In the genomic region with DNA sequence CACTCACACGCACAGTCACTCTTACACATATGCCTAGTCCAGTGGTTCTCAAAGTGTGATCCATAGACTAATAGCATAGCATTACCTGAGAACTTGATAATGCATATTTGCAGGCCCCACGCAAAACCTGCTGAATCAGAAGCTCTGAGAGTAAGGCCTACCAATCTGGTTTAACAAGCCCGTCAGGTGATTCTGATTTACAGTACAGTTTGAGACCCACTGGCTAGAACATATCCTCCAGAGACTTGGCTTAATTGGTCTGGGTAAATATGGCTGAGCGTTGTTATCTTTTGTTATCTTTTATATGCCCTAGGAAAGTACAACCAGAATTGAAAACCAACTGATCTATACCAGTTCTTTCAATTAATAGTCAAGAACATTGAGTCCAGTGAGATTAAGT, we compare ENCODE assay signal across 27 cellular contexts. TPM values are rescaled to one million over a fixed set of nuclear protein-coding genes. Genes with fewer than 3 reads are reported as not detected.
A peak's percentile ranks its signal among the peaks of the same experiment; 100 is the strongest.
DNase-seq lines count a peak whose midpoint lies in the region; FAIRE-seq and TF ChIP-seq lines count a peak whose summit lies in the region.
"Had no signal": no experiment of that assay in that cellular context is flagged by ENCODE, and none has a peak within 500 bp of the region (broad histone marks: within the 10 kb centered on the region; RNA-seq: fewer than 3 reads in every experiment).

No MANE protein-coding gene starts in this region.

- H3K36me3 ChIP-seq in bronchial epithelial cell (ENCODE audit: control insufficient read depth, insufficient read depth, low read length) (no peaks in the 10 kb centered on the region), small intestine (ENCODE audit: control insufficient read depth in 2 of 2, insufficient read depth in 2 of 2, low read length in 2 of 2) (peaks cover 0 to 3% of the 10 kb centered on the region in 2 donors)

- DNase-seq in NCI-H345 (lab: John Stamatoyannopoulos, UW) (peak; percentile 40), NCI-H345 treated with DMSO at 0.1 percent for 48 hours (lab: John Stamatoyannopoulos, UW; ENCODE audit: unreplicated experiment) (no peak), NCI-H2029 (lab: John Stamatoyannopoulos, UW) (peak; percentile 54), bronchial epithelial cell (ENCODE audit: low read depth) (peak; percentile 36), small intestine (peak; percentile 4), COLO668 (lab: John Stamatoyannopoulos, UW; ENCODE audit: unreplicated experiment) (no peak)
- no peak for DNase-seq in activated T-cell treated with anti-CD3 and anti-CD28 coated beads, Interleukin-2, amount 50 U/mL, for 1 hour
- no peak for DNase-seq in stimulated activated naive CD4-positive, alpha-beta T cell treated with Interleukin-2 at 50 U/mL for 16 hours (lab: John Stamatoyannopoulos, UW)
- DNase-seq: activated CD4-positive, alpha-beta T cell treated with anti-CD3 and anti-CD28 coated beads, Interleukin-2, amount 10 ng/mL, durations not matched to agents 7 days and 5 days; activated naive CD4-positive, alpha-beta T cell; activated T-cell treated with anti-CD3 and anti-CD28 coated beads, Interleukin-2, amount 50 U/mL, for 72 hours; CD8-positive, alpha-beta T cell; DMS79; dorsolateral prefrontal cortex; HFFc6; islet precursor cell; KBM-7; MM.1S; naive thymus-derived CD8-positive, alpha-beta T cell; NCI-H226; retina; Right ventricle myocardium superior; stimulated activated CD4-positive, alpha-beta T cell treated with anti-CD3 and anti-CD28 coated beads, Interleukin-2, amount 100 ng/mL, for 24 hours; upper lobe of left lung; WERI-Rb-1 had no signal

- 69 to 84% (median 70%) methylated on average over 4 of the region's 4 CpGs for WGBS in small intestine, 3 donors

- H3K4me1 ChIP-seq in small intestine (ENCODE audit: control insufficient read depth in 2 of 2, insufficient read depth in 1 of 2, low read depth in 1 of 2, low read length in 1 of 2) = no peaks in the 10 kb centered on the region

- no peaks in the 10 kb centered on the region for H3K27me3 ChIP-seq in bronchial epithelial cell (ENCODE audit: control insufficient read depth, insufficient read depth, low read length)
- H3K27me3 ChIP-seq in small intestine (ENCODE audit: control insufficient read depth in 2 of 2, insufficient read depth in 2 of 2, low read length in 2 of 2) = no peaks in the 10 kb centered on the region
- H3K27me3 ChIP-seq: dorsolateral prefrontal cortex, upper lobe of left lung had no signal

- FAIRE-seq in bronchial epithelial cell (lab: Jason Lieb, UNC) (peak; percentile 47), small intestine (lab: Jason Lieb, UNC) (no peak)
- FAIRE-seq: endothelial cell of umbilical vein had no signal

- no peak for TF ChIP-seq CTCF in bronchial epithelial cell (IDR thresholded peaks at IDR 0.05; ENCODE audit: insufficient read depth, low read length, severe bottlenecking)

- no peaks in the 10 kb centered on the region for H3K9me3 ChIP-seq in small intestine (ENCODE audit: control insufficient read depth, low read depth)
- H3K9me3 ChIP-seq: upper lobe of left lung had no signal

- H3K4me3 ChIP-seq in bronchial epithelial cell (ENCODE audit: low read depth, low read length) (no peak overlapping the region), small intestine (ENCODE audit: low read depth in 1 of 2, low read length in 2 of 2) (no peak overlapping the region)
- H3K4me3 ChIP-seq: dorsolateral prefrontal cortex, smooth muscle cell, upper lobe of left lung had no signal

- no peak overlapping the region for H3K27ac ChIP-seq in small intestine (ENCODE audit: low read depth in 1 of 2, low read length in 1 of 2)
- H3K27ac ChIP-seq: dorsolateral prefrontal cortex, upper lobe of left lung, WERI-Rb-1 had no signal

RNA-seq across cellular contexts. Expression of a gene that starts 9.6 kb away (rescaled TPM):
- 2.1 and 3.2 TPM in 2 replicates for total RNA-seq in bronchial epithelial cell
- 10 to 100 TPM in 1 of 3 donors, 1 to 10 TPM in 2; 1.6 to 11.8 (median 2.4) TPM for polyA plus RNA-seq in small intestine

RNA-seq across cellular contexts. Expression of a gene that starts 35.4 kb away (rescaled TPM):
- total RNA-seq in bronchial epithelial cell = 72.4 and 134 TPM in 2 replicates
- polyA plus RNA-seq in small intestine = 10 to 100 TPM; 25.1 to 37.9 (median 27.7) TPM

Comparison
In these comparisons a context has a peak if more than half of its experiments do, and no peak if none do; other contexts are left out.
1. DNase-seq: peak in NCI-H345 (single experiment), NCI-H2029 (single experiment), bronchial epithelial cell (single experiment) and small intestine (single experiment); none in NCI-H345 treated with DMSO at 0.1 percent for 48 hours (single experiment), activated T-cell treated with anti-CD3 and anti-CD28 coated beads, Interleukin-2, amount 50 U/mL, for 1 hour (single experiment), COLO668 (single experiment) and stimulated activated naive CD4-positive, alpha-beta T cell treated with Interleukin-2 at 50 U/mL for 16 hours (single experiment).